11 cellular contexts compared by ENCODE assay signal in the genomic region with DNA sequence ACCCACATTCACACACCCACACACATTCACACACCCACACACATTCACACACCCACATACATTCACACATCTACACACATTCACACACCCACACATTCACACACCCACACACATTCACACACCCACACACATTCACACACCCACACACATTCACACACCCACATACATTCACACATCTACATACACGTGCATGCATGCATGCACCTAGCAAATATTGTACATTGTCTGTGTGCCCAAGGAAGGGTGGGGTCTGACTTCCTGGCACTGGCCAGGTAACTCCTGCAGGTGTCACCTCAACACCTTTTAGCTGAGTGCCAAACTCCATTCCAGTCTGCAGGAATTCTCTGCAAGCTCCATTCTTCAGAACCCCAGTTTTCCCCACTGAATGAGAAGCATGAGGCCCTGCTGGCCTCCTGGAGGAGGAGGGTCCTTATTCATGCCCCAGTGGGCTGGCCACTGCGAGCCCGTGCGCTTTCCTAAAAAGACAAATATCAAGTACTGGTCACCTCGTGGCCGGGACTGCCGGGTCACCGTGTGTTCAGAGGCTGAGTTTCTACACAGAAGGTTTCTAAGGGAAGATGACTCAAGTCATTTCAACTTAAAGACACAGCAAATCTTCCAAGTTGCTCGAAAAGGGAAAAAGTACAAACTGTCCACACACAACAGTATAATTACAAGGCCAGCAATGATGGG.
DNase-seq lines count a peak whose midpoint lies in the region; ATAC-seq, FAIRE-seq and TF ChIP-seq lines count a peak whose summit lies in the region.
"Had no signal": no experiment of that assay in that cellular context is flagged by ENCODE, and none has a peak within 500 bp of the region (broad histone marks: within the 10 kb centered on the region; RNA-seq: fewer than 3 reads in every experiment).

No MANE protein-coding gene starts in this region.

- no peak for ATAC-seq in stimulated activated naive CD8-positive, alpha-beta T cell treated with anti-CD3 and anti-CD28 coated beads, Interleukin-15, Interleukin-2, amounts not matched to agents 100 U/mL and 50 U/mL, for 24 hours
- no peak for ATAC-seq in T-helper 17 cell
- no peak for ATAC-seq in GM21381 (IDR thresholded peaks at IDR 0.05; ENCODE audit: unreplicated experiment)

- H3K36me3 Mint-ChIP-seq in stimulated activated naive CD8-positive, alpha-beta T cell treated with anti-CD3 and anti-CD28 coated beads, Interleukin-15, Interleukin-2, amounts not matched to agents 100 ng/mL and 50 ng/mL, for 24 hours (ENCODE audit: low read depth): peaks cover 3% of the 10 kb centered on the region
- H3K36me3 Mint-ChIP-seq in T-helper 17 cell (ENCODE audit: low read depth): peaks cover 2% of the 10 kb centered on the region
- H3K36me3 Mint-ChIP-seq in glutamatergic neuron (ENCODE audit: unreplicated experiment): no peaks in the 10 kb centered on the region

- TF ChIP-seq CTCF in glutamatergic neuron (IDR thresholded peaks at IDR 0.05; ENCODE audit: partially characterized antibody, unreplicated experiment): no peak

- no peak for DNase-seq in stimulated activated naive CD8-positive, alpha-beta T cell treated with anti-CD3 and anti-CD28 coated beads, Interleukin-15, Interleukin-2, amounts not matched to agents 100 U/mL and 50 U/mL, for 24 hours
- no peak for DNase-seq in T-helper 17 cell
- DNase-seq in glutamatergic neuron: no peak
- DNase-seq in urothelium cell line (ENCODE audit: low spot score): no peak
- DNase-seq in putamen (ENCODE audit: low spot score): no peak
- DNase-seq in stimulated activated CD4-positive, alpha-beta T cell treated with anti-CD3 and anti-CD28 coated beads, Interleukin-12 subunit alpha, Interleukin-12 subunit beta, amount 100 ng/mL, for 4 hours: no peak
- DNase-seq: activated CD4-positive, CD25-positive, alpha-beta regulatory T cell treated with anti-CD3 and anti-CD28 coated beads, Interleukin-2, amount 50 U/mL, for 72 hours; COR-L47 had no signal

- no peaks in the 10 kb centered on the region for H3K9me3 ChIP-seq in T-helper 17 cell (ENCODE audit: control insufficient read depth, low read length, poor library complexity, severe bottlenecking)

- peaks cover 33% of the 10 kb centered on the region for H3K27me3 Mint-ChIP-seq in stimulated activated naive CD8-positive, alpha-beta T cell treated with anti-CD3 and anti-CD28 coated beads, Interleukin-15, Interleukin-2, amounts not matched to agents 100 ng/mL and 50 ng/mL, for 24 hours
- no peaks in the 10 kb centered on the region for H3K27me3 Mint-ChIP-seq in T-helper 17 cell
- H3K27me3 Mint-ChIP-seq in glutamatergic neuron (ENCODE audit: unreplicated experiment): peaks cover 13% of the 10 kb centered on the region

- no peak overlapping the region for H3K4me3 Mint-ChIP-seq in stimulated activated naive CD8-positive, alpha-beta T cell treated with anti-CD3 and anti-CD28 coated beads, Interleukin-15, Interleukin-2, amounts not matched to agents 100 ng/mL and 50 ng/mL, for 24 hours
- H3K4me3 Mint-ChIP-seq in T-helper 17 cell (peak overlapping the region; percentile 70), glutamatergic neuron (ENCODE audit: unreplicated experiment) (peak overlapping the region; percentile 44)

- H3K9me3 Mint-ChIP-seq in stimulated activated naive CD8-positive, alpha-beta T cell treated with anti-CD3 and anti-CD28 coated beads, Interleukin-15, Interleukin-2, amounts not matched to agents 100 ng/mL and 50 ng/mL, for 24 hours: no peaks in the 10 kb centered on the region
- H3K9me3 Mint-ChIP-seq in glutamatergic neuron (ENCODE audit: unreplicated experiment): peaks cover 17% of the 10 kb centered on the region

- H3K4me1 Mint-ChIP-seq in stimulated activated naive CD8-positive, alpha-beta T cell treated with anti-CD3 and anti-CD28 coated beads, Interleukin-15, Interleukin-2, amounts not matched to agents 100 ng/mL and 50 ng/mL, for 24 hours (ENCODE audit: low read depth): peaks cover 87% of the 10 kb centered on the region
- H3K4me1 Mint-ChIP-seq in T-helper 17 cell (peaks cover 66% of the 10 kb centered on the region), glutamatergic neuron (ENCODE audit: low read depth, unreplicated experiment) (peaks cover 75% of the 10 kb centered on the region)

- peak; percentile 77 for FAIRE-seq in urothelium cell line (lab: Jason Lieb, UNC)
- FAIRE-seq: astrocyte had no signal

- peak overlapping the region; percentile 50 for H3K27ac Mint-ChIP-seq in stimulated activated naive CD8-positive, alpha-beta T cell treated with anti-CD3 and anti-CD28 coated beads, Interleukin-15, Interleukin-2, amounts not matched to agents 100 ng/mL and 50 ng/mL, for 24 hours
- H3K27ac Mint-ChIP-seq in T-helper 17 cell: peak overlapping the region; percentile 79
- peak overlapping the region; percentile 72 for H3K27ac Mint-ChIP-seq in glutamatergic neuron (ENCODE audit: unreplicated experiment)
